12 cellular contexts compared by ENCODE assay signal in genomic region chr7:100886936-100887185, GRCh38. TPM values are rescaled to one million over a fixed set of nuclear protein-coding genes. Genes with fewer than 3 reads are reported as not detected.
DNase-seq lines count a peak whose midpoint lies in the region; ATAC-seq and TF ChIP-seq lines count a peak whose summit lies in the region.
"Had no signal": no experiment of that assay in that cellular context is flagged by ENCODE, and none has a peak within 500 bp of the region (broad histone marks: within the 10 kb centered on the region; RNA-seq: fewer than 3 reads in every experiment).

No MANE protein-coding gene starts in this region.

- H3K27ac Mint-ChIP-seq in CD4-positive, alpha-beta memory T cell = peak overlapping the region in 6 of 7 donors; percentile 93 to 98 (median 96)
- peak overlapping the region; percentile 82 for H3K27ac Mint-ChIP-seq in activated T-helper 2 cell treated with anti-CD3 and anti-CD28 coated beads, Interferon-gamma antibody, Interleukin-2, Interleukin-4, amounts not matched to agents 10 μg/mL and 5 μg/mL and 100 μg/mL, durations not matched to agents 14 hours and 24 hours and 36 hours
- H3K27ac Mint-ChIP-seq in naive thymus-derived CD8-positive, alpha-beta T cell = peak overlapping the region; percentile 91 to 98 (median 96)

- no peak for DNase-seq in CD4-positive, alpha-beta memory T cell
- no peak for DNase-seq in activated T-helper 2 cell treated with anti-CD3 and anti-CD28 coated beads, Interferon-gamma antibody, Interleukin-2, Interleukin-4, amounts not matched to agents 10 μg/mL and 5 μg/mL and 100 μg/mL, durations not matched to agents 14 hours and 24 hours and 36 hours (ENCODE audit: low spot score)
- no peak for DNase-seq in naive thymus-derived CD8-positive, alpha-beta T cell
- no peak for DNase-seq in AG08396 (ENCODE audit: low spot score)
- DNase-seq in NCI-H2107 treated with DMSO at 0.1 percent for 48 hours (lab: John Stamatoyannopoulos, UW; ENCODE audit: unreplicated experiment) = no peak
- DNase-seq in COR-L47 (lab: John Stamatoyannopoulos, UW) = no peak
- DNase-seq: amniotic stem cell; Calu3; stimulated activated CD4-positive, alpha-beta T cell treated with anti-CD3 and anti-CD28 coated beads, Interleukin-2, amount 100 ng/mL, for 48 hours had no signal

- peaks cover 53% of the 10 kb centered on the region for H3K4me1 ChIP-seq in CD4-positive, alpha-beta memory T cell (ENCODE audit: insufficient read depth, low read length)
- peaks cover 4% of the 10 kb centered on the region; the same call in 1 of the 2 replicates for H3K4me1 ChIP-seq in HEK293 (ENCODE audit: control insufficient read depth, insufficient read depth, low read length)

- H3K4me3 ChIP-seq in CD4-positive, alpha-beta memory T cell (ENCODE audit: low read length in 2 of 2) = peak overlapping the region in 1 of 2 donors; percentile 63
- no peak overlapping the region for H3K4me3 ChIP-seq in HEK293 (ENCODE audit: low read depth, low read length)

- peaks cover 33 to 65% (median 50%) of the 10 kb centered on the region in 4 donors for H3K4me1 Mint-ChIP-seq in CD4-positive, alpha-beta memory T cell
- peaks cover 51% of the 10 kb centered on the region for H3K4me1 Mint-ChIP-seq in activated T-helper 2 cell treated with anti-CD3 and anti-CD28 coated beads, Interferon-gamma antibody, Interleukin-2, Interleukin-4, amounts not matched to agents 10 μg/mL and 5 μg/mL and 100 μg/mL, durations not matched to agents 14 hours and 24 hours and 36 hours (ENCODE audit: low read depth)
- peaks cover 24 to 76% (median 50%) of the 10 kb centered on the region in 4 donors for H3K4me1 Mint-ChIP-seq in naive thymus-derived CD8-positive, alpha-beta T cell

- H3K9me3 Mint-ChIP-seq in CD4-positive, alpha-beta memory T cell = peaks cover 0 to 10% (median 0%) of the 10 kb centered on the region in 8 donors
- H3K9me3 Mint-ChIP-seq in activated T-helper 2 cell treated with anti-CD3 and anti-CD28 coated beads, Interferon-gamma antibody, Interleukin-2, Interleukin-4, amounts not matched to agents 10 μg/mL and 5 μg/mL and 100 μg/mL, durations not matched to agents 14 hours and 24 hours and 36 hours = no peaks in the 10 kb centered on the region
- H3K9me3 Mint-ChIP-seq in naive thymus-derived CD8-positive, alpha-beta T cell = no peaks in the 10 kb centered on the region

- H3K36me3 ChIP-seq in CD4-positive, alpha-beta memory T cell (ENCODE audit: insufficient read depth, low read length) = peaks cover 56% of the 10 kb centered on the region
- H3K36me3 ChIP-seq in HEK293 (ENCODE audit: control insufficient read depth in 2 of 2, insufficient read depth in 1 of 2, low read length in 2 of 2) = peaks cover 26 to 68% of the 10 kb centered on the region in 2 experiments

- H3K4me3 Mint-ChIP-seq in CD4-positive, alpha-beta memory T cell = peak overlapping the region in 7 of 8 donors; percentile 12 to 95 (median 85)
- peak overlapping the region; percentile 79 for H3K4me3 Mint-ChIP-seq in activated T-helper 2 cell treated with anti-CD3 and anti-CD28 coated beads, Interferon-gamma antibody, Interleukin-2, Interleukin-4, amounts not matched to agents 10 μg/mL and 5 μg/mL and 100 μg/mL, durations not matched to agents 14 hours and 24 hours and 36 hours (ENCODE audit: low read depth)
- H3K4me3 Mint-ChIP-seq in naive thymus-derived CD8-positive, alpha-beta T cell = peak overlapping the region in 9 of 10 donors; percentile 24 to 94 (median 85)

- CTCF ChIA-PET in CD4-positive, alpha-beta memory T cell (lab: Charles Lee; ENCODE audit: partially characterized antibody) = interaction anchor here (1.1 to 1.9 kb wide), 4 partner anchors 11 to 305 kb away, joined by 3 to 6 read pairs (median 5); partner anchors contain the start of genes POP7, SLC12A9 and SRRT
- CTCF ChIA-PET in HEK293 (lab: Yijun Ruan, JAX) = interaction anchor here (0.9 to 1.2 kb wide), 2 partner anchors 8 to 59 kb away, joined by 4 to 5 read pairs; partner anchors contain the start of gene EPHB4

- no peaks in the 10 kb centered on the region for H3K27me3 ChIP-seq in CD4-positive, alpha-beta memory T cell (ENCODE audit: insufficient read depth, low read length)

- peaks cover 55 to 62% of the 10 kb centered on the region in 2 donors for H3K36me3 Mint-ChIP-seq in CD4-positive, alpha-beta memory T cell
- peaks cover 70% of the 10 kb centered on the region for H3K36me3 Mint-ChIP-seq in activated T-helper 2 cell treated with anti-CD3 and anti-CD28 coated beads, Interferon-gamma antibody, Interleukin-2, Interleukin-4, amounts not matched to agents 10 μg/mL and 5 μg/mL and 100 μg/mL, durations not matched to agents 14 hours and 24 hours and 36 hours (ENCODE audit: low read depth)
- peaks cover 0 to 67% (median 30%) of the 10 kb centered on the region in 3 donors for H3K36me3 Mint-ChIP-seq in naive thymus-derived CD8-positive, alpha-beta T cell

- H3K9me3 ChIP-seq in CD4-positive, alpha-beta memory T cell (ENCODE audit: control insufficient read depth in 1 of 2, low read length in 2 of 2) = no peaks in the 10 kb centered on the region
- no peaks in the 10 kb centered on the region for H3K9me3 ChIP-seq in HEK293 (ENCODE audit: control insufficient read depth, insufficient read depth, low read depth, low read length)

- peaks cover 3 to 7% of the 10 kb centered on the region in 2 donors for H3K27me3 Mint-ChIP-seq in CD4-positive, alpha-beta memory T cell
- peaks cover 9% of the 10 kb centered on the region for H3K27me3 Mint-ChIP-seq in activated T-helper 2 cell treated with anti-CD3 and anti-CD28 coated beads, Interferon-gamma antibody, Interleukin-2, Interleukin-4, amounts not matched to agents 10 μg/mL and 5 μg/mL and 100 μg/mL, durations not matched to agents 14 hours and 24 hours and 36 hours (ENCODE audit: low read depth)
- peaks cover 3 to 9% (median 4%) of the 10 kb centered on the region in 5 donors for H3K27me3 Mint-ChIP-seq in naive thymus-derived CD8-positive, alpha-beta T cell

- ATAC-seq in naive thymus-derived CD8-positive, alpha-beta T cell = no peak
- no peak for ATAC-seq in GM21576 (IDR thresholded peaks at IDR 0.05; ENCODE audit: unreplicated experiment)
- ATAC-seq: left lobe of liver had no signal

- peak overlapping the region; percentile 81 for H3K27ac ChIP-seq in CD4-positive, alpha-beta memory T cell (ENCODE audit: low read depth, low read length)
- H3K27ac ChIP-seq in HEK293 (ENCODE audit: extremely low read depth, low read depth, low read length) = peak overlapping the region; percentile 94

- intact Hi-C loops in CD4-positive, alpha-beta memory T cell (cut with micrococcal nuclease) = loop anchor here (1.0 to 5.0 kb wide), 3 partner anchors 12 to 280 kb away; partner anchors contain the start of genes SRRT and VGF
- intact Hi-C loops in activated T-helper 2 cell treated with anti-CD3 and anti-CD28 coated beads, Interferon-gamma antibody, Interleukin-2, Interleukin-4, amounts not matched to agents 10 μg/mL and 5 μg/mL and 100 μg/mL, durations not matched to agents 14 hours and 24 hours and 36 hours (cut with micrococcal nuclease) = loop anchor here (1.0 kb wide), 1 partner anchor 12 kb away; the partner anchor contains the start of gene SRRT

- no peak for TF ChIP-seq CTCF in HEK293 (tag by site-specific recombination; IDR thresholded peaks at IDR 0.05)

- POLR2A ChIA-PET in CD4-positive, alpha-beta memory T cell (lab: Charles Lee; ENCODE audit: partially characterized antibody) = interaction anchor here (0.7 to 7.1 kb wide), 7 partner anchors 11 to 967 kb away, joined by 3 to 243 read pairs (median 5); partner anchors contain the start of genes AP4M1, MCM7, POP7 and SLC12A9
- POLR2A ChIA-PET in HEK293 (lab: Yijun Ruan, JAX) = interaction anchor here (1.4 to 8.7 kb wide), 3 partner anchors 10 to 200 kb away, joined by 4 to 198 read pairs (median 5); partner anchors contain the start of genes POP7 and SRRT
- POLR2A ChIA-PET in naive thymus-derived CD8-positive, alpha-beta T cell (lab: Charles Lee) = interaction anchor here (1.5 to 6.3 kb wide), 5 partner anchors 10 to 358 kb away, joined by 3 to 165 read pairs (median 5); partner anchors contain the start of genes EPHB4, FBXO24, FIS1 and LRCH4

RNA-seq across cellular contexts. Expression of gene UFSP1, which starts 2.7 kb away (rescaled TPM):
- 10 to 100 TPM; 10.1 to 11.0 TPM for total RNA-seq in CD4-positive, alpha-beta memory T cell
- 1 to 10 TPM in 1 of 2 donors, under 1 TPM in 1; 0.34 to 2.6 TPM for polyA plus RNA-seq in CD4-positive, alpha-beta memory T cell
- 3.8 and 5.0 TPM in 2 replicates for total RNA-seq in activated T-helper 2 cell treated with anti-CD3 and anti-CD28 coated beads, Interferon-gamma antibody, Interleukin-2, Interleukin-4, amounts not matched to agents 10 μg/mL and 5 μg/mL and 100 μg/mL, durations not matched to agents 14 hours and 24 hours and 36 hours
- 10 to 100 TPM in 1 of 2 experiments, 1 to 10 TPM in 1; 6.5 to 10.9 TPM for total RNA-seq in naive thymus-derived CD8-positive, alpha-beta T cell
- 1 to 10 TPM; 1.1 to 2.7 (median 1.7) TPM for polyA plus RNA-seq in naive thymus-derived CD8-positive, alpha-beta T cell

RNA-seq across cellular contexts. Expression of gene ACHE, which starts 8.8 kb away (rescaled TPM):
- not detected for total RNA-seq in CD4-positive, alpha-beta memory T cell
- not detected for polyA plus RNA-seq in CD4-positive, alpha-beta memory T cell
- total RNA-seq in activated T-helper 2 cell treated with anti-CD3 and anti-CD28 coated beads, Interferon-gamma antibody, Interleukin-2, Interleukin-4, amounts not matched to agents 10 μg/mL and 5 μg/mL and 100 μg/mL, durations not matched to agents 14 hours and 24 hours and 36 hours = 0.09 and 0.21 TPM in 2 replicates
- under 1 TPM; 0.19 to 0.52 TPM for total RNA-seq in naive thymus-derived CD8-positive, alpha-beta T cell
- polyA plus RNA-seq in naive thymus-derived CD8-positive, alpha-beta T cell = not detected

RNA-seq across cellular contexts. Expression of gene SRRT, which starts 12.0 kb away (rescaled TPM):
- 100 to 1,000 TPM; 264 to 272 TPM for total RNA-seq in CD4-positive, alpha-beta memory T cell
- 10 to 100 TPM; 37.8 to 86.5 TPM for polyA plus RNA-seq in CD4-positive, alpha-beta memory T cell
- 280 and 290 TPM in 2 replicates for total RNA-seq in activated T-helper 2 cell treated with anti-CD3 and anti-CD28 coated beads, Interferon-gamma antibody, Interleukin-2, Interleukin-4, amounts not matched to agents 10 μg/mL and 5 μg/mL and 100 μg/mL, durations not matched to agents 14 hours and 24 hours and 36 hours
- 100 to 1,000 TPM; 263 to 267 TPM for total RNA-seq in naive thymus-derived CD8-positive, alpha-beta T cell
- 10 to 100 TPM; 51.1 to 69.4 (median 63.2) TPM for polyA plus RNA-seq in naive thymus-derived CD8-positive, alpha-beta T cell

RNA-seq across cellular contexts. Expression of gene TRIP6, which starts 19.7 kb away (rescaled TPM):
- total RNA-seq in CD4-positive, alpha-beta memory T cell = 1 to 10 TPM; 7.6 to 9.4 TPM
- polyA plus RNA-seq in CD4-positive, alpha-beta memory T cell = 1 to 10 TPM; 2.7 to 4.9 TPM
- total RNA-seq in activated T-helper 2 cell treated with anti-CD3 and anti-CD28 coated beads, Interferon-gamma antibody, Interleukin-2, Interleukin-4, amounts not matched to agents 10 μg/mL and 5 μg/mL and 100 μg/mL, durations not matched to agents 14 hours and 24 hours and 36 hours = 38.5 and 38.7 TPM in 2 replicates
- total RNA-seq in naive thymus-derived CD8-positive, alpha-beta T cell = 10 to 100 TPM; 14.3 to 16.2 TPM
- 1 to 10 TPM; 3.4 to 6.0 (median 4.9) TPM for polyA plus RNA-seq in naive thymus-derived CD8-positive, alpha-beta T cell

RNA-seq across cellular contexts. Expression of gene SLC12A9, which starts 34.3 kb away (rescaled TPM):
- 10 to 100 TPM; 63.7 to 64.6 TPM for total RNA-seq in CD4-positive, alpha-beta memory T cell
- 1 to 10 TPM; 7.0 to 9.1 TPM for polyA plus RNA-seq in CD4-positive, alpha-beta memory T cell
- total RNA-seq in activated T-helper 2 cell treated with anti-CD3 and anti-CD28 coated beads, Interferon-gamma antibody, Interleukin-2, Interleukin-4, amounts not matched to agents 10 μg/mL and 5 μg/mL and 100 μg/mL, durations not matched to agents 14 hours and 24 hours and 36 hours = 27.3 and 31.6 TPM in 2 replicates
- 10 to 100 TPM; 66.9 to 74.7 TPM for total RNA-seq in naive thymus-derived CD8-positive, alpha-beta T cell
- polyA plus RNA-seq in naive thymus-derived CD8-positive, alpha-beta T cell = 1 to 10 TPM; 6.8 to 9.4 (median 8.0) TPM
